ENCODE assay signal across 17 cellular contexts in genomic region chr7:34385385-34385784, GRCh38.
DNase-seq lines count a peak whose midpoint lies in the region; ATAC-seq, FAIRE-seq and TF ChIP-seq lines count a peak whose summit lies in the region.
"Had no signal": no experiment of that assay in that cellular context is flagged by ENCODE, and none has a peak within 500 bp of the region (broad histone marks: within the 10 kb centered on the region; RNA-seq: fewer than 3 reads in every experiment).

No MANE protein-coding gene starts in this region.

- H3K4me1 ChIP-seq in astrocyte (ENCODE audit: insufficient read depth, low read length), result no peaks in the 10 kb centered on the region
- no peaks in the 10 kb centered on the region for H3K4me1 ChIP-seq in upper lobe of right lung
- H3K4me1 ChIP-seq: BE2C, SJCRH30 had no signal

- no peak overlapping the region for H3K4me3 Mint-ChIP-seq in astrocyte (ENCODE audit: unreplicated experiment)
- H3K4me3 Mint-ChIP-seq: CD8-positive, alpha-beta T cell had no signal

- H3K79me2 ChIP-seq in astrocyte (ENCODE audit: insufficient read depth, low read length), result no peaks in the 10 kb centered on the region

- H3K36me3 ChIP-seq in astrocyte (ENCODE audit: insufficient read depth, low read length), result no peaks in the 10 kb centered on the region
- H3K36me3 ChIP-seq in upper lobe of right lung, result no peaks in the 10 kb centered on the region
- H3K36me3 ChIP-seq: BE2C, SJCRH30 had no signal

- H3K9ac ChIP-seq in astrocyte (ENCODE audit: low read length), result no peak overlapping the region

- intact Hi-C loops in upper lobe of right lung (cut with DNase I), result no loop called here

- H3K4me1 Mint-ChIP-seq in astrocyte (ENCODE audit: low read depth, unreplicated experiment), result peaks cover 5% of the 10 kb centered on the region

- TF ChIP-seq CTCF in astrocyte (IDR thresholded peaks at IDR 0.05; ENCODE audit: insufficient read depth, low read depth, low read length) (no peak), upper lobe of right lung (IDR thresholded peaks at IDR 0.05) (no peak)

- ATAC-seq in upper lobe of right lung (peak; percentile 64), GM21526 (IDR thresholded peaks at IDR 0.05; ENCODE audit: low FRiP score, unreplicated experiment) (no peak), HG03025 (IDR thresholded peaks at IDR 0.05; ENCODE audit: low FRiP score, unreplicated experiment) (no peak), GM21390 (IDR thresholded peaks at IDR 0.05; ENCODE audit: unreplicated experiment) (no peak)
- ATAC-seq: CD8-positive, alpha-beta T cell; GM12878; PC-3 had no signal

- H3K9me3 ChIP-seq in astrocyte (ENCODE audit: insufficient read depth, low read depth, low read length) (peaks cover 5% of the 10 kb centered on the region), upper lobe of right lung (no peaks in the 10 kb centered on the region)
- H3K9me3 ChIP-seq: BE2C had no signal

- no peaks in the 10 kb centered on the region for H3K27me3 ChIP-seq in astrocyte (ENCODE audit: insufficient read depth, low read length)
- H3K27me3 ChIP-seq in upper lobe of right lung, result no peaks in the 10 kb centered on the region
- H3K27me3 ChIP-seq: BE2C, SJCRH30 had no signal

- H3K4me2 ChIP-seq in astrocyte (ENCODE audit: low read length), result no peak overlapping the region

- H3K27ac ChIP-seq in astrocyte (ENCODE audit: low read depth, low read length), result no peak overlapping the region
- H3K27ac ChIP-seq in upper lobe of right lung, result no peak overlapping the region
- H3K27ac ChIP-seq: SJCRH30 had no signal

- H3K27me3 Mint-ChIP-seq in astrocyte (ENCODE audit: low read depth, unreplicated experiment), result no peaks in the 10 kb centered on the region

- H3K4me3 ChIP-seq in astrocyte (ENCODE audit: insufficient read depth, low read depth, low read length), result no peak overlapping the region
- H3K4me3 ChIP-seq in upper lobe of right lung, result no peak overlapping the region
- H3K4me3 ChIP-seq: GM12878, SJCRH30 had no signal

- H3K27ac Mint-ChIP-seq in astrocyte (ENCODE audit: unreplicated experiment), result peak overlapping the region; percentile 67
- H3K27ac Mint-ChIP-seq: CD8-positive, alpha-beta T cell had no signal

- H3K36me3 Mint-ChIP-seq in astrocyte (ENCODE audit: low read depth, unreplicated experiment), result no peaks in the 10 kb centered on the region
- H3K36me3 Mint-ChIP-seq: CD8-positive, alpha-beta T cell had no signal

- peaks cover 6% of the 10 kb centered on the region for H3K9me3 Mint-ChIP-seq in astrocyte (ENCODE audit: unreplicated experiment)

- no peak overlapping the region for H2AFZ ChIP-seq in astrocyte (ENCODE audit: low read depth, low read length)

- no peaks in the 10 kb centered on the region for H4K20me1 ChIP-seq in astrocyte (ENCODE audit: insufficient read depth, low read length)

- no peak for FAIRE-seq in astrocyte (lab: Jason Lieb, UNC)
- FAIRE-seq: GM12878 had no signal

- peak; percentile 31 for DNase-seq in NCI-H226
- peak; percentile 19 for DNase-seq in astrocyte (ENCODE audit: low read depth)
- DNase-seq in iPS DF 19.7 (ENCODE audit: low read depth, low spot score), result peak; percentile 40
- no peak for DNase-seq in upper lobe of right lung
- no peak for DNase-seq in activated CD4-positive, alpha-beta T cell treated with anti-CD3 and anti-CD28 coated beads for 48 hours
- DNase-seq: BE2C; CD8-positive, alpha-beta T cell; H7; NCI-H187 treated with DMSO at 0.1 percent for 48 hours; NCI-H446 treated with DMSO at 0.1 percent for 48 hours; PC-3; SJCRH30; SW 1271 had no signal

Comparison
In these comparisons a context has a peak if more than half of its experiments do, and no peak if none do; other contexts are left out.
1. DNase-seq: peak in NCI-H226 (single experiment), astrocyte (single experiment) and iPS DF 19.7 (single experiment); none in upper lobe of right lung (single experiment) and activated CD4-positive, alpha-beta T cell treated with anti-CD3 and anti-CD28 coated beads for 48 hours (single experiment).